In the genomic region with DNA sequence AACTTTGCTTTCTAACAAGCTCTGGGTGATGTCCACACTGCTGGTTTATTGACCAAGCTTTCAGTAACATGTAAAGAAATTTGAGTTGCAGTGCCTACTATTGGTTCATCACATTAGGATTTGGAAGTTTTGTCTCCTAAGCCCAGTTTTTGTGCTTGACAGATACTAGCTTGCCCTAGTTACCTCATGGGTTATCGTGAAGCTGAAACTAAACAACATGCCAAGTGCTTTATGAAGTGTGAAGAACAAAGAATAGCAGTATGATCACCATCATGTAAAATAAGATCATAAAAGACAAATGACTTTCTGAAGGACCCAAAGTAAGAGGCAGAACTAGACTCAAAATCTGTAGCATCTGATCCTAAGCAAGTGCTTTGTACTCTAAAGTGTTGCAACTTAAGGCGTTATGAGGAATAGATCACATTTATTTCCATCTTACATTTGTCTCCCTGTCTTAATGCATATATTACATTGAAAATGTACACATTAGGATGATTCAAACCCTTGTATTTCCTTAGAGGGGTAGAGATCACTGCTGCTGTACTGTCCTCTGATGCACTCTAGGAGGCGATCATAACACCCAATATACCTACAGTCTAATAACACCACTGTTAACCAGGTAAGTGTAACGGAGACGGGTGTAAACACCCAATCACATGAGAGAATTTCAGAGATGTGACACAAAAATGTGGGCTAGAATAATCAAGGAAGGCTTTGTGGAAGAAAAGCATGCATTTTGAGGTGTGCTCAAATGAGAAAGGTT, we compare ENCODE assay signal across 1 cellular context.
TF ChIP-seq lines count a peak whose summit lies in the region.

No MANE protein-coding gene starts in this region.

TF ChIP-seq in K562, 482 proteins besides CTCF, POLR2A, EP300 and RAD21:
- TF ChIP-seq MIER1 (IDR thresholded peaks at IDR 0.05; ENCODE audit: low read depth) (no peak), CEBPG (CRISPR knock-in tag; IDR thresholded peaks at IDR 0.05) (no peak), CEBPG (tag; conservative IDR thresholded peaks at IDR 0.05 in 1 of 2, IDR thresholded peaks at IDR 0.05 in 1 of 2) (0 out of 4 replicates have a peak, but pooled peaks of 1 of the 2 experiments have one; percentile 29), LEF1 (IDR thresholded peaks at IDR 0.05) (no peak), ZNF133 (CRISPR knock-in tag; IDR thresholded peaks at IDR 0.05) (no peak), GATAD2A (IDR thresholded peaks at IDR 0.05) (no peak)
